Comparison of ENCODE assay signal across 8 cellular contexts in the genomic region with DNA sequence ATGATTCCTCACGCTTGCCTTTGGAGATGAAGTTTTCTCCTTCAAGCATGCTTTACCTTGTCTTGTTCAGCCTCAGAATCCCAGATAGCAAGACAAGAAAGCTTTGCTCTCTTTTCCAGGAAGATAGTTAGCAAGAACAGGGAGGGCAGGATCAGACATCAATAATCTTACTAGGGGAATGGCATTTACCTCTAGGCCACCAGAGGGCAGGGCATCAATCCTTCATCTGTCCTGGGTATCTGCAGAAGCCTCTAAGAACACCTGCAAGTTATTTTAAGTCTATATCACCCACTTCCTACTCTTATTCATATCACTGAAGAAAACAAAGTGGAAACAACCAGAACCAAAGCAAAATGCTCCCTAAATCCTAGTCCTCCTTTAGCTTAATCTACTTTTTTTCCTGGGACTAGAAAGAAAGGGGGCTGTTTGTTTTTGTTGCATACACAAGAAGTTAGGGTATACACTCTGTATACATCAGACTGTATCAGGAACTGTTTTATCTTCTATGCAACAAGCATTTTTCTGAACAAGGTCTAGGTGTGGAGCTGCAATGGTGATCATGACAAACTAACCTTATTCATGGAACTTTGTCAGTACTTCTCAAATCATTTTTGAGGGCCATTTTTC.
DNase-seq lines count a peak whose midpoint lies in the region; ATAC-seq and TF ChIP-seq lines count a peak whose summit lies in the region.

No MANE protein-coding gene starts in this region.

- H3K4me3 ChIP-seq in liver (ENCODE audit: low read depth in 1 of 3, low read length in 3 of 3), result no peak overlapping the region
- H3K4me3 ChIP-seq in aorta (ENCODE audit: low read length in 2 of 2), result no peak overlapping the region

- peak; percentile 42 to 71 for TF ChIP-seq RAD21 in liver (IDR thresholded peaks at IDR 0.05)

- H3K27ac ChIP-seq in liver (ENCODE audit: low read depth in 1 of 2, low read length in 2 of 2), result no peak overlapping the region
- H3K27ac ChIP-seq in aorta (ENCODE audit: low read depth in 1 of 2, low read length in 2 of 2), result no peak overlapping the region

- TF ChIP-seq CTCF in liver (IDR thresholded peaks at IDR 0.05; ENCODE audit: low read depth, low read length, missing input control), result peak; percentile 47

- no peaks in the 10 kb centered on the region for H3K9me3 ChIP-seq in liver (ENCODE audit: control insufficient read depth in 4 of 4, low read length in 3 of 4)
- H3K9me3 ChIP-seq in aorta (ENCODE audit: control insufficient read depth, low read length), result peaks cover 1% of the 10 kb centered on the region

- peak; percentile 67 for ATAC-seq in GM19467 (IDR thresholded peaks at IDR 0.05; ENCODE audit: unreplicated experiment)
- ATAC-seq in GM18873 (IDR thresholded peaks at IDR 0.05; ENCODE audit: low FRiP score, unreplicated experiment), result no peak
- no peak for ATAC-seq in aorta (ENCODE audit: low FRiP score)

- H3K36me3 ChIP-seq in liver (ENCODE audit: control insufficient read depth in 4 of 4, insufficient read depth in 3 of 4, low read depth in 1 of 4, low read length in 3 of 4) (no peaks in the 10 kb centered on the region), aorta (ENCODE audit: control insufficient read depth in 1 of 2, insufficient read depth in 2 of 2, low read length in 1 of 2) (no peaks in the 10 kb centered on the region)

- no peaks in the 10 kb centered on the region for H3K4me1 ChIP-seq in liver (ENCODE audit: control insufficient read depth in 4 of 4, insufficient read depth in 4 of 4, low read length in 3 of 4)
- no peaks in the 10 kb centered on the region for H3K4me1 ChIP-seq in aorta (ENCODE audit: control insufficient read depth in 1 of 2, insufficient read depth in 2 of 2, low read length in 2 of 2)

- in situ Hi-C loops in KBM-7 (cut with MboI; ENCODE audit: low pct_unique_long_range_greater_than_20kb, low sequenced_read_pairs), result no loop called here

- WGBS in liver, result 33% methylated on average over 1 of the region's 1 CpG
- WGBS in aorta, 2 donors, result 52 to 57% methylated on average over 1 of the region's 1 CpG

- no peaks in the 10 kb centered on the region for H3K27me3 ChIP-seq in liver (ENCODE audit: control insufficient read depth in 4 of 4, insufficient read depth in 4 of 4, low read length in 3 of 4)
- H3K27me3 ChIP-seq in aorta (ENCODE audit: control insufficient read depth in 1 of 2, insufficient read depth in 2 of 2, low read length in 1 of 2), result no peaks in the 10 kb centered on the region

- intact Hi-C loops in aorta (cut with DNase I), result no loop called here

- H3K9ac ChIP-seq in liver (ENCODE audit: low read depth in 1 of 2, low read length in 2 of 2), result no peak overlapping the region

- DNase-seq in COLO829 (ENCODE audit: low spot score), result peak; percentile 8
- DNase-seq in KBM-7, result peak; percentile 25
- DNase-seq in UCSD-AML1 (lab: John Stamatoyannopoulos, UW; ENCODE audit: unreplicated experiment), result peak; percentile 3
- DNase-seq in aorta, result no peak
- no peak for DNase-seq in NCI-H187 (lab: John Stamatoyannopoulos, UW)

TF ChIP-seq in liver, 16 proteins besides CTCF, POLR2A, EP300 and RAD21:
- TF ChIP-seq FOXA1 (IDR thresholded peaks at IDR 0.05), result no peak
- no peak for TF ChIP-seq FOXA2 (IDR thresholded peaks at IDR 0.05)
- TF ChIP-seq YY1 (IDR thresholded peaks at IDR 0.05), result no peak
- TF ChIP-seq NR2F2 (IDR thresholded peaks at IDR 0.05), result no peak
- TF ChIP-seq HNF4G (IDR thresholded peaks at IDR 0.05), result no peak
- no peak for TF ChIP-seq JUND (IDR thresholded peaks at IDR 0.05)
- no peak for TF ChIP-seq EGR1 (IDR thresholded peaks at IDR 0.05; ENCODE audit: low read depth in 2 of 2)
- TF ChIP-seq, protein P1, sequence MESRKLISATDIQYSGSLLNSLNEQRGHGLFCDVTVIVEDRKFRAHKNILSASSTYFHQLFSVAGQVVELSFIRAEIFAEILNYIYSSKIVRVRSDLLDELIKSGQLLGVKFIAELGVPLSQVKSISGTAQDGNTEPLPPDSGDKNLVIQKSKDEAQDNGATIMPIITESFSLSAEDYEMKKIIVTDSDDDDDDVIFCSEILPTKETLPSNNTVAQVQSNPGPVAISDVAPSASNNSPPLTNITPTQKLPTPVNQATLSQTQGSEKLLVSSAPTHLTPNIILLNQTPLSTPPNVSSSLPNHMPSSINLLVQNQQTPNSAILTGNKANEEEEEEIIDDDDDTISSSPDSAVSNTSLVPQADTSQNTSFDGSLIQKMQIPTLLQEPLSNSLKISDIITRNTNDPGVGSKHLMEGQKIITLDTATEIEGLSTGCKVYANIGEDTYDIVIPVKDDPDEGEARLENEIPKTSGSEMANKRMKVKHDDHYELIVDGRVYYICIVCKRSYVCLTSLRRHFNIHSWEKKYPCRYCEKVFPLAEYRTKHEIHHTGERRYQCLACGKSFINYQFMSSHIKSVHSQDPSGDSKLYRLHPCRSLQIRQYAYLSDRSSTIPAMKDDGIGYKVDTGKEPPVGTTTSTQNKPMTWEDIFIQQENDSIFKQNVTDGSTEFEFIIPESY (IDR thresholded peaks at IDR 0.05), result no peak
- TF ChIP-seq, protein P2, sequence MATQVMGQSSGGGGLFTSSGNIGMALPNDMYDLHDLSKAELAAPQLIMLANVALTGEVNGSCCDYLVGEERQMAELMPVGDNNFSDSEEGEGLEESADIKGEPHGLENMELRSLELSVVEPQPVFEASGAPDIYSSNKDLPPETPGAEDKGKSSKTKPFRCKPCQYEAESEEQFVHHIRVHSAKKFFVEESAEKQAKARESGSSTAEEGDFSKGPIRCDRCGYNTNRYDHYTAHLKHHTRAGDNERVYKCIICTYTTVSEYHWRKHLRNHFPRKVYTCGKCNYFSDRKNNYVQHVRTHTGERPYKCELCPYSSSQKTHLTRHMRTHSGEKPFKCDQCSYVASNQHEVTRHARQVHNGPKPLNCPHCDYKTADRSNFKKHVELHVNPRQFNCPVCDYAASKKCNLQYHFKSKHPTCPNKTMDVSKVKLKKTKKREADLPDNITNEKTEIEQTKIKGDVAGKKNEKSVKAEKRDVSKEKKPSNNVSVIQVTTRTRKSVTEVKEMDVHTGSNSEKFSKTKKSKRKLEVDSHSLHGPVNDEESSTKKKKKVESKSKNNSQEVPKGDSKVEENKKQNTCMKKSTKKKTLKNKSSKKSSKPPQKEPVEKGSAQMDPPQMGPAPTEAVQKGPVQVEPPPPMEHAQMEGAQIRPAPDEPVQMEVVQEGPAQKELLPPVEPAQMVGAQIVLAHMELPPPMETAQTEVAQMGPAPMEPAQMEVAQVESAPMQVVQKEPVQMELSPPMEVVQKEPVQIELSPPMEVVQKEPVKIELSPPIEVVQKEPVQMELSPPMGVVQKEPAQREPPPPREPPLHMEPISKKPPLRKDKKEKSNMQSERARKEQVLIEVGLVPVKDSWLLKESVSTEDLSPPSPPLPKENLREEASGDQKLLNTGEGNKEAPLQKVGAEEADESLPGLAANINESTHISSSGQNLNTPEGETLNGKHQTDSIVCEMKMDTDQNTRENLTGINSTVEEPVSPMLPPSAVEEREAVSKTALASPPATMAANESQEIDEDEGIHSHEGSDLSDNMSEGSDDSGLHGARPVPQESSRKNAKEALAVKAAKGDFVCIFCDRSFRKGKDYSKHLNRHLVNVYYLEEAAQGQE (IDR thresholded peaks at IDR 0.05), result no peak
- TF ChIP-seq RXRA (IDR thresholded peaks at IDR 0.05), result no peak
- TF ChIP-seq HNF4A (conservative IDR thresholded peaks at IDR 0.05), result no peak
- no peak for TF ChIP-seq GABPA (IDR thresholded peaks at IDR 0.05 in 1 of 2, conservative IDR thresholded peaks at IDR 0.05 in 1 of 2)

Comparison
In these comparisons a context has a peak if more than half of its experiments do, and no peak if none do; other contexts are left out.
1. DNase-seq: peak in COLO829 (single experiment), KBM-7 (single experiment) and UCSD-AML1 (single experiment); none in aorta (0 of 2) and NCI-H187 (0 of 2).